ENCODE assay signal across 1 cellular context in the genomic region with DNA sequence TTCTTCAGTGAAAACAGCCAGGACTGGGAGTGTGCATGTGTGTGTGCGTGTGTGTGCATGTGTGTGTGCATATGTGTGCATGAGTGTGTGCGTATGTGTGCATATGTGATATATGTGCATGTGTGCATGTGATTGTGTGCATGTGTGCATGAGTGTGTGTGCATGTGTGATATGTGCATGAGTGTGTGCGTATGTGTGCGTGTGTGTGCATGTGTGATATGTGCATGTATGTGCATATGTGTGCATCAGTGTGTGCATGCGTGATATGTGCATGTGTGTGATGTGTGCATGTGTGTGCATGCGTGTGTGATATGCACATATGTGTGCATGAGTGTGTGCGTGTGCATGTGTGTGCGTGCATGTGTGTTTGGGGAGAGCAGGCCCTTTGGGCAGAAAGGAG.
TF ChIP-seq lines count a peak whose summit lies in the region.

No MANE protein-coding gene starts in this region.

TF ChIP-seq in GM12878, 131 proteins besides CTCF, POLR2A, EP300 and RAD21 (continued from another document):
- TF ChIP-seq ESRRA (IDR thresholded peaks at IDR 0.05; ENCODE audit: low read length) (no peak), CREB1 (IDR thresholded peaks at IDR 0.05; ENCODE audit: low read depth) (no peak), NFIC (IDR thresholded peaks at IDR 0.05; ENCODE audit: low read depth, low read length) (peak; percentile 53)
- TF ChIP-seq, protein P1, sequence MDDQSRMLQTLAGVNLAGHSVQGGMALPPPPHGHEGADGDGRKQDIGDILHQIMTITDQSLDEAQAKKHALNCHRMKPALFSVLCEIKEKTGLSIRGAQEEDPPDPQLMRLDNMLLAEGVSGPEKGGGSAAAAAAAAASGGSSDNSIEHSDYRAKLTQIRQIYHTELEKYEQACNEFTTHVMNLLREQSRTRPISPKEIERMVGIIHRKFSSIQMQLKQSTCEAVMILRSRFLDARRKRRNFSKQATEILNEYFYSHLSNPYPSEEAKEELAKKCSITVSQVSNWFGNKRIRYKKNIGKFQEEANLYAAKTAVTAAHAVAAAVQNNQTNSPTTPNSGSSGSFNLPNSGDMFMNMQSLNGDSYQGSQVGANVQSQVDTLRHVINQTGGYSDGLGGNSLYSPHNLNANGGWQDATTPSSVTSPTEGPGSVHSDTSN (IDR thresholded peaks at IDR 0.05; ENCODE audit: insufficient replicate concordance, low read depth, low read length), result peak; percentile 41
